33 cellular contexts compared by ENCODE assay signal in genomic region chr17:39192901-39193300, GRCh38. TPM values are rescaled to one million over a fixed set of nuclear protein-coding genes. Genes with fewer than 3 reads are reported as not detected.
DNase-seq lines count a peak whose midpoint lies in the region; ATAC-seq, FAIRE-seq and TF ChIP-seq lines count a peak whose summit lies in the region.
"Had no signal": no experiment of that assay in that cellular context is flagged by ENCODE, and none has a peak within 500 bp of the region (broad histone marks: within the 10 kb centered on the region; RNA-seq: fewer than 3 reads in every experiment).

No MANE protein-coding gene starts in this region.

- H3K4me1 Mint-ChIP-seq in chondrocyte (ENCODE audit: low read depth) (peaks cover 34% of the 10 kb centered on the region), neural crest cell (peaks cover 18% of the 10 kb centered on the region)

- H3K4me3 Mint-ChIP-seq in chondrocyte (ENCODE audit: unreplicated experiment), result no peak overlapping the region
- no peak overlapping the region for H3K4me3 Mint-ChIP-seq in neural crest cell
- H3K4me3 Mint-ChIP-seq: activated CD4-positive, alpha-beta memory T cell treated with anti-CD3 and anti-CD28 coated beads for 36 hours; memory B cell had no signal

- H3K27ac Mint-ChIP-seq in chondrocyte (ENCODE audit: unreplicated experiment) (peak overlapping the region; percentile 73), neural crest cell (ENCODE audit: unreplicated experiment) (peak overlapping the region; percentile 76)
- H3K27ac Mint-ChIP-seq: activated CD4-positive, alpha-beta memory T cell treated with anti-CD3 and anti-CD28 coated beads for 36 hours; memory B cell had no signal

- POLR2A ChIA-PET in HepG2 (lab: Yijun Ruan, JAX), result no interaction called here

- no peaks in the 10 kb centered on the region for H4K20me1 ChIP-seq in HepG2 (ENCODE audit: insufficient read depth, low read length)

- no peaks in the 10 kb centered on the region for H3K27me3 ChIP-seq in HepG2 (ENCODE audit: control insufficient read depth in 1 of 2, insufficient read depth in 2 of 2, low read length in 2 of 2)
- no peaks in the 10 kb centered on the region for H3K27me3 ChIP-seq in right lobe of liver
- H3K27me3 ChIP-seq: body of pancreas, upper lobe of right lung had no signal

- H3K27me3 Mint-ChIP-seq in chondrocyte (ENCODE audit: low read depth) (no peaks in the 10 kb centered on the region), neural crest cell (ENCODE audit: low read depth) (no peaks in the 10 kb centered on the region)
- H3K27me3 Mint-ChIP-seq: activated CD4-positive, alpha-beta memory T cell treated with anti-CD3 and anti-CD28 coated beads for 36 hours; memory B cell had no signal

- intact Hi-C loops in HepG2 (cut with micrococcal nuclease; ENCODE audit: unreplicated experiment), result loop anchor here (5.0 kb wide), 1 partner anchor 49 kb away; no protein-coding TSS in a partner anchor
- intact Hi-C loops in right lobe of liver (cut with DNase I), result no loop called here

- CTCF ChIA-PET in HepG2 (lab: Yijun Ruan, JAX; ENCODE audit: low intra/inter-chr PET ratio, low total read pairs), result no interaction called here

- in situ Hi-C loops in HepG2 (cut with HindIII; ENCODE audit: extremely low pct_ligation_motif_present, low pct_unique_long_range_greater_than_20kb), result no loop called here

- H3K4me2 ChIP-seq in HepG2 (ENCODE audit: low read depth, low read length), result no peak overlapping the region

- H2AFZ ChIP-seq in HepG2 (ENCODE audit: low read length), result no peak overlapping the region

- 93% methylated on average over 16 of the region's 16 CpGs for WGBS in HepG2 (ENCODE audit: low lambda C conversion rate)
- WGBS in right lobe of liver (ENCODE audit: insufficient coverage, low coverage, low lambda C conversion rate, missing lambda C conversion rate), result 91% methylated on average over 12 of the region's 16 CpGs

- no peak overlapping the region for H3K9ac ChIP-seq in HepG2 (ENCODE audit: insufficient read depth, low read depth, low read length)

- H3K4me1 ChIP-seq in HepG2 (ENCODE audit: insufficient read depth, low read length), result peaks cover 26% of the 10 kb centered on the region
- H3K4me1 ChIP-seq in right lobe of liver, result peaks cover 0 to 4% (median 0%) of the 10 kb centered on the region in 4 donors
- H3K4me1 ChIP-seq: prostate gland had no signal

- H3K9me3 ChIP-seq in HepG2 (ENCODE audit: low read length) (no peaks in the 10 kb centered on the region), right lobe of liver (no peaks in the 10 kb centered on the region)
- H3K9me3 ChIP-seq: body of pancreas, prostate gland, upper lobe of right lung had no signal

- H3K4me3 ChIP-seq in HepG2 (replicated peaks in 1 of 3; ENCODE audit: insufficient read depth in 1 of 3, low read depth in 2 of 3, low read length in 3 of 3), result no peak overlapping the region
- no peak overlapping the region for H3K4me3 ChIP-seq in right lobe of liver
- H3K4me3 ChIP-seq: body of pancreas, prostate gland, upper lobe of right lung had no signal

- H3K79me2 ChIP-seq in HepG2 (ENCODE audit: insufficient read depth, low read length), result no peaks in the 10 kb centered on the region

- DNase-seq in HepG2 (ENCODE audit: low spot score) (no peak), right lobe of liver (no peak), chondrocyte (ENCODE audit: low spot score) (no peak), neural crest cell (ENCODE audit: low read depth, low spot score) (no peak), DMS153 treated with DMSO at 0.1 percent for 48 hours (lab: John Stamatoyannopoulos, UW; ENCODE audit: unreplicated experiment) (no peak), NCI-H146 (lab: John Stamatoyannopoulos, UW) (no peak), amygdala (lab: John Stamatoyannopoulos, UW) (no peak), NCI-H446 treated with DMSO at 0.1 percent for 48 hours (lab: John Stamatoyannopoulos, UW) (no peak)
- DNase-seq: activated CD4-positive, alpha-beta memory T cell treated with anti-CD3 and anti-CD28 coated beads for 36 hours; activated CD4-positive, alpha-beta T cell treated with anti-CD3 and anti-CD28 coated beads for 1 hour; activated naive CD4-positive, alpha-beta T cell; body of pancreas; Calu3; DMS79 treated with DMSO at 0.1 percent for 48 hours; effector CD8-positive, alpha-beta T cell; GF-D8; NCI-H1105; NCI-H187 treated with DMSO at 0.1 percent for 48 hours; NCI-H2171 treated with DMSO at 0.1 percent for 48 hours; NCI-H526; PC-3; stimulated activated CD4-positive, alpha-beta T cell treated with anti-CD3 and anti-CD28 coated beads, Interleukin-15, amount 100 ng/mL, for 24 hours; stimulated activated CD4-positive, alpha-beta T cell treated with anti-CD3 and anti-CD28 coated beads, Interleukin-4, amount 100 ng/mL, for 4 hours; substantia nigra; upper lobe of right lung had no signal

- TF ChIP-seq POLR2A in HepG2 (IDR thresholded peaks at IDR 0.05; ENCODE audit: insufficient read depth in 1 of 2, low read depth in 2 of 2, low read length in 2 of 2) (no peak), right lobe of liver (IDR thresholded peaks at IDR 0.05) (no peak)

- H3K9me3 Mint-ChIP-seq in chondrocyte (ENCODE audit: low read depth) (no peaks in the 10 kb centered on the region), neural crest cell (no peaks in the 10 kb centered on the region)
- H3K9me3 Mint-ChIP-seq: activated CD4-positive, alpha-beta memory T cell treated with anti-CD3 and anti-CD28 coated beads for 36 hours; memory B cell had no signal

- no peak overlapping the region for H3K27ac ChIP-seq in HepG2 (ENCODE audit: extremely low read length, insufficient read depth, low read length)
- H3K27ac ChIP-seq in right lobe of liver, result no peak overlapping the region
- H3K27ac ChIP-seq: body of pancreas, prostate gland, upper lobe of right lung had no signal

- peaks cover 15% of the 10 kb centered on the region for H3K36me3 Mint-ChIP-seq in chondrocyte (ENCODE audit: low read depth)
- peaks cover 5% of the 10 kb centered on the region for H3K36me3 Mint-ChIP-seq in neural crest cell (ENCODE audit: low read depth)
- H3K36me3 Mint-ChIP-seq: memory B cell had no signal

- TF ChIP-seq EP300 in HepG2 (IDR thresholded peaks at IDR 0.05; ENCODE audit: low read depth in 2 of 2, low read length in 2 of 2) (no peak), HepG2 (CRISPR knock-in tag; IDR thresholded peaks at IDR 0.05; ENCODE audit: borderline replicate concordance) (no peak)

- no peak for TF ChIP-seq RAD21 in HepG2 (CRISPR knock-in tag; IDR thresholded peaks at IDR 0.05)

- no peak for FAIRE-seq in HepG2 (lab: Jason Lieb, UNC)
- FAIRE-seq: A204.1, islet of Langerhans had no signal

- no peaks in the 10 kb centered on the region for H3K36me3 ChIP-seq in HepG2 (replicated peaks in 1 of 2; ENCODE audit: control insufficient read depth in 1 of 2, insufficient read depth in 2 of 2, low read length in 2 of 2)
- no peaks in the 10 kb centered on the region for H3K36me3 ChIP-seq in right lobe of liver
- H3K36me3 ChIP-seq: prostate gland had no signal

- TF ChIP-seq CTCF in HepG2 (CRISPR knock-in tag; IDR thresholded peaks at IDR 0.05) (no peak), right lobe of liver (IDR thresholded peaks at IDR 0.05) (no peak), chondrocyte (IDR thresholded peaks at IDR 0.05) (no peak), neural crest cell (conservative IDR thresholded peaks at IDR 0.05) (no peak)

- no TSS peak for BruUV-seq in HepG2 (replicated peaks; lab: Mats Ljungman, UMichigan)

- no peak for ATAC-seq in HepG2
- no peak for ATAC-seq in right lobe of liver
- ATAC-seq: body of pancreas, left lobe of liver, PC-3, SK-N-SH treated with all-trans-retinoic acid at 6 μM for 48 hours, upper lobe of right lung had no signal

RNA-seq across cellular contexts. Expression of gene CACNB1, which starts 4.6 kb away (rescaled TPM):
- 0.60 and 0.75 TPM in 2 replicates for total RNA-seq in HepG2 (2016; rRNA removed; fragmentation: Illumina TruSeq; extraction: Trizol)
- 0.26 and 0.71 TPM in 2 replicates for total RNA-seq in HepG2 (2016; cell fraction: cytosol; rRNA removed; fragmentation: Illumina TruSeq; extraction: Trizol; ENCODE audit: low read depth)
- 0.19 and 0.84 TPM in 2 replicates for total RNA-seq in HepG2 (2016; cell fraction: insoluble cytoplasmic fraction; rRNA removed; fragmentation: Illumina TruSeq; extraction: Trizol)
- total RNA-seq in HepG2 (2016; cell fraction: membrane; rRNA removed; fragmentation: Illumina TruSeq; extraction: Trizol), result 0.34 and 0.48 TPM in 2 replicates
- 1.8 TPM in 2 replicates for total RNA-seq in HepG2 (2016; cell fraction: nucleus; rRNA removed; fragmentation: Illumina TruSeq; extraction: Trizol)
- 1.5 and 2.9 TPM in 2 replicates for polyA plus RNA-seq in HepG2 (2011; rRNA removed)
- polyA plus RNA-seq in HepG2 (2011; cell fraction: cytosol; rRNA removed), result 0.50 and 0.51 TPM in 2 replicates
- 8.4 and 12.2 TPM in 2 replicates for polyA plus RNA-seq in HepG2 (2011; cell fraction: nucleus; rRNA removed)
- polyA plus RNA-seq in HepG2 (2012), result 1.3 and 1.5 TPM in 2 replicates
- polyA plus RNA-seq in HepG2 (2016; cell fraction: cytosol; fragmentation: Illumina TruSeq; extraction: Trizol; ENCODE audit: low read depth), result 0.28 and 0.34 TPM in 2 replicates
- 0.47 and 0.96 TPM in 2 replicates for polyA plus RNA-seq in HepG2 (2016; cell fraction: insoluble cytoplasmic fraction; fragmentation: Illumina TruSeq; extraction: Trizol; ENCODE audit: low read depth)
- polyA plus RNA-seq in HepG2 (2016; cell fraction: membrane; fragmentation: Illumina TruSeq; extraction: Trizol; ENCODE audit: low read depth), result 0.38 and 0.40 TPM in 2 replicates
- polyA plus RNA-seq in HepG2 (2016; cell fraction: nucleus; fragmentation: Illumina TruSeq; extraction: Trizol; ENCODE audit: insufficient read depth, low read depth), result 4.7 and 7.2 TPM in 2 replicates
- 4.4 and 8.5 TPM in 2 replicates for polyA minus RNA-seq in HepG2 (2011; rRNA and poly(A)+ RNA removed; ENCODE audit: low replicate concordance)
- polyA minus RNA-seq in HepG2 (2011; cell fraction: cytosol; rRNA and poly(A)+ RNA removed), result 0.40 and 1.3 TPM in 2 replicates
- 3.0 and 5.8 TPM in 2 replicates for polyA minus RNA-seq in HepG2 (2011; cell fraction: nucleus; rRNA and poly(A)+ RNA removed)
- 1 to 10 TPM in 1 of 6 experiments, under 1 TPM in 4, not detected in 1; 0.18 to 1.3 (median 0.27) TPM for total RNA-seq in right lobe of liver
- total RNA-seq in chondrocyte, result 22.6 to 25.5 TPM (median 24.1 TPM) in 3 replicates
- 15.3 and 16.2 TPM in 2 replicates for total RNA-seq in neural crest cell

RNA-seq across cellular contexts. Expression of gene RPL19, which starts 7.2 kb away (rescaled TPM):
- total RNA-seq in HepG2 (2016; rRNA removed; fragmentation: Illumina TruSeq; extraction: Trizol) (2,768 and 3,257 TPM in 2 replicates), right lobe of liver (1,000 to 10,000 TPM in 2 of 6 experiments, 100 to 1,000 TPM in 4; 537 to 1,327 (median 627) TPM), chondrocyte (1,031 to 1,318 TPM (median 1,035 TPM) in 3 replicates), neural crest cell (1,874 and 1,957 TPM in 2 replicates)
- 3,353 and 3,708 TPM in 2 replicates for total RNA-seq in HepG2 (2016; cell fraction: cytosol; rRNA removed; fragmentation: Illumina TruSeq; extraction: Trizol; ENCODE audit: low read depth)
- total RNA-seq in HepG2 (2016; cell fraction: insoluble cytoplasmic fraction; rRNA removed; fragmentation: Illumina TruSeq; extraction: Trizol), result 2,694 and 3,334 TPM in 2 replicates
- total RNA-seq in HepG2 (2016; cell fraction: membrane; rRNA removed; fragmentation: Illumina TruSeq; extraction: Trizol), result 5,175 and 5,294 TPM in 2 replicates
- 990 and 1,076 TPM in 2 replicates for total RNA-seq in HepG2 (2016; cell fraction: nucleus; rRNA removed; fragmentation: Illumina TruSeq; extraction: Trizol)
- polyA plus RNA-seq in HepG2 (2011; rRNA removed), result 2,522 and 2,554 TPM in 2 replicates
- polyA plus RNA-seq in HepG2 (2011; cell fraction: cytosol; rRNA removed), result 3,383 and 3,728 TPM in 2 replicates
- polyA plus RNA-seq in HepG2 (2011; cell fraction: nucleus; rRNA removed), result 768 and 1,029 TPM in 2 replicates
- polyA plus RNA-seq in HepG2 (2012), result 2,340 and 2,506 TPM in 2 replicates
- 5,160 and 5,701 TPM in 2 replicates for polyA plus RNA-seq in HepG2 (2016; cell fraction: cytosol; fragmentation: Illumina TruSeq; extraction: Trizol; ENCODE audit: low read depth)
- polyA plus RNA-seq in HepG2 (2016; cell fraction: insoluble cytoplasmic fraction; fragmentation: Illumina TruSeq; extraction: Trizol; ENCODE audit: low read depth), result 4,287 and 4,430 TPM in 2 replicates
- polyA plus RNA-seq in HepG2 (2016; cell fraction: membrane; fragmentation: Illumina TruSeq; extraction: Trizol; ENCODE audit: low read depth), result 6,675 and 6,831 TPM in 2 replicates
- 2,116 and 2,174 TPM in 2 replicates for polyA plus RNA-seq in HepG2 (2016; cell fraction: nucleus; fragmentation: Illumina TruSeq; extraction: Trizol; ENCODE audit: insufficient read depth, low read depth)
- 413 and 602 TPM in 2 replicates for polyA minus RNA-seq in HepG2 (2011; rRNA and poly(A)+ RNA removed; ENCODE audit: low replicate concordance)
- 764 and 846 TPM in 2 replicates for polyA minus RNA-seq in HepG2 (2011; cell fraction: cytosol; rRNA and poly(A)+ RNA removed)
- 184 and 212 TPM in 2 replicates for polyA minus RNA-seq in HepG2 (2011; cell fraction: nucleus; rRNA and poly(A)+ RNA removed)

RNA-seq across cellular contexts. Expression of gene ARL5C, which starts 26.9 kb away (rescaled TPM):
- not detected in 2 replicates for total RNA-seq in HepG2 (2016; rRNA removed; fragmentation: Illumina TruSeq; extraction: Trizol)
- not detected in 2 replicates for total RNA-seq in HepG2 (2016; cell fraction: cytosol; rRNA removed; fragmentation: Illumina TruSeq; extraction: Trizol; ENCODE audit: low read depth)
- total RNA-seq in HepG2 (2016; cell fraction: insoluble cytoplasmic fraction; rRNA removed; fragmentation: Illumina TruSeq; extraction: Trizol), result not detected in 2 replicates
- total RNA-seq in HepG2 (2016; cell fraction: membrane; rRNA removed; fragmentation: Illumina TruSeq; extraction: Trizol), result not detected in 2 replicates
- total RNA-seq in HepG2 (2016; cell fraction: nucleus; rRNA removed; fragmentation: Illumina TruSeq; extraction: Trizol), result not detected in 2 replicates
- not detected in 2 replicates for polyA plus RNA-seq in HepG2 (2011; rRNA removed)
- polyA plus RNA-seq in HepG2 (2011; cell fraction: cytosol; rRNA removed), result not detected in 2 replicates
- not detected in 2 replicates for polyA plus RNA-seq in HepG2 (2011; cell fraction: nucleus; rRNA removed)
- polyA plus RNA-seq in HepG2 (2012), result not detected in 2 replicates
- polyA plus RNA-seq in HepG2 (2016; cell fraction: cytosol; fragmentation: Illumina TruSeq; extraction: Trizol; ENCODE audit: low read depth), result not detected in 2 replicates
- polyA plus RNA-seq in HepG2 (2016; cell fraction: insoluble cytoplasmic fraction; fragmentation: Illumina TruSeq; extraction: Trizol; ENCODE audit: low read depth), result not detected in 2 replicates
- polyA plus RNA-seq in HepG2 (2016; cell fraction: membrane; fragmentation: Illumina TruSeq; extraction: Trizol; ENCODE audit: low read depth), result not detected in 2 replicates
- not detected in 2 replicates for polyA plus RNA-seq in HepG2 (2016; cell fraction: nucleus; fragmentation: Illumina TruSeq; extraction: Trizol; ENCODE audit: insufficient read depth, low read depth)
- 0.09 TPM in 1 of 2 replicates, not detected in the other for polyA minus RNA-seq in HepG2 (2011; rRNA and poly(A)+ RNA removed; ENCODE audit: low replicate concordance)
- not detected in 2 replicates for polyA minus RNA-seq in HepG2 (2011; cell fraction: cytosol; rRNA and poly(A)+ RNA removed)
- polyA minus RNA-seq in HepG2 (2011; cell fraction: nucleus; rRNA and poly(A)+ RNA removed), result not detected in 2 replicates
- total RNA-seq in right lobe of liver, result not detected
- 0.25 TPM in 1 of 3 replicates, not detected in the others for total RNA-seq in chondrocyte
- not detected in 2 replicates for total RNA-seq in neural crest cell
- total RNA-seq: activated CD4-positive, alpha-beta memory T cell treated with anti-CD3 and anti-CD28 coated beads for 36 hours; Calu3; epithelial cell of proximal tubule; left lobe of liver; PC-3; prostate gland; T-helper 2 cell treated with Interferon-gamma antibody and Interleukin-4, amounts not matched to agents 100 ng/mL and 5 ng/mL, for 36 hours; upper lobe of right lung had no signal

RNA-seq across cellular contexts. Expression of gene STAC2, which starts 32.8 kb away (rescaled TPM):
- total RNA-seq in HepG2 (2016; rRNA removed; fragmentation: Illumina TruSeq; extraction: Trizol), result not detected in 2 replicates
- total RNA-seq in HepG2 (2016; cell fraction: cytosol; rRNA removed; fragmentation: Illumina TruSeq; extraction: Trizol; ENCODE audit: low read depth), result not detected in 2 replicates
- total RNA-seq in HepG2 (2016; cell fraction: insoluble cytoplasmic fraction; rRNA removed; fragmentation: Illumina TruSeq; extraction: Trizol), result not detected in 2 replicates
- not detected in 2 replicates for total RNA-seq in HepG2 (2016; cell fraction: membrane; rRNA removed; fragmentation: Illumina TruSeq; extraction: Trizol)
- not detected in 2 replicates for total RNA-seq in HepG2 (2016; cell fraction: nucleus; rRNA removed; fragmentation: Illumina TruSeq; extraction: Trizol)
- not detected in 2 replicates for polyA plus RNA-seq in HepG2 (2011; rRNA removed)
- polyA plus RNA-seq in HepG2 (2011; cell fraction: cytosol; rRNA removed), result not detected in 2 replicates
- polyA plus RNA-seq in HepG2 (2011; cell fraction: nucleus; rRNA removed), result not detected in 2 replicates
- polyA plus RNA-seq in HepG2 (2012), result not detected in 2 replicates
- polyA plus RNA-seq in HepG2 (2016; cell fraction: cytosol; fragmentation: Illumina TruSeq; extraction: Trizol; ENCODE audit: low read depth), result 0.02 TPM in 1 of 2 replicates, not detected in the other
- not detected in 2 replicates for polyA plus RNA-seq in HepG2 (2016; cell fraction: insoluble cytoplasmic fraction; fragmentation: Illumina TruSeq; extraction: Trizol; ENCODE audit: low read depth)
- polyA plus RNA-seq in HepG2 (2016; cell fraction: membrane; fragmentation: Illumina TruSeq; extraction: Trizol; ENCODE audit: low read depth), result not detected in 2 replicates
- polyA plus RNA-seq in HepG2 (2016; cell fraction: nucleus; fragmentation: Illumina TruSeq; extraction: Trizol; ENCODE audit: insufficient read depth, low read depth), result not detected in 2 replicates
- polyA minus RNA-seq in HepG2 (2011; rRNA and poly(A)+ RNA removed; ENCODE audit: low replicate concordance), result 0.37 TPM in 1 of 2 replicates, not detected in the other
- polyA minus RNA-seq in HepG2 (2011; cell fraction: cytosol; rRNA and poly(A)+ RNA removed), result not detected in 2 replicates
- polyA minus RNA-seq in HepG2 (2011; cell fraction: nucleus; rRNA and poly(A)+ RNA removed), result not detected in 2 replicates
- not detected for total RNA-seq in right lobe of liver
- total RNA-seq in chondrocyte, result 0.35 to 1.1 TPM (median 0.44 TPM) in 3 replicates
- total RNA-seq in neural crest cell, result 1.0 and 1.2 TPM in 2 replicates
- total RNA-seq: activated CD4-positive, alpha-beta memory T cell treated with anti-CD3 and anti-CD28 coated beads for 36 hours; body of pancreas; Calu3; epithelial cell of proximal tubule; left lobe of liver; PC-3; T-helper 2 cell treated with Interferon-gamma antibody and Interleukin-4, amounts not matched to agents 100 ng/mL and 5 ng/mL, for 36 hours had no signal

RNA-seq across cellular contexts. Expression of gene PLXDC1, which starts 41.5 kb away (rescaled TPM):
- not detected in 2 replicates for total RNA-seq in HepG2 (2016; rRNA removed; fragmentation: Illumina TruSeq; extraction: Trizol)
- total RNA-seq in HepG2 (2016; cell fraction: cytosol; rRNA removed; fragmentation: Illumina TruSeq; extraction: Trizol; ENCODE audit: low read depth), result not detected in 2 replicates
- not detected in 2 replicates for total RNA-seq in HepG2 (2016; cell fraction: insoluble cytoplasmic fraction; rRNA removed; fragmentation: Illumina TruSeq; extraction: Trizol)
- not detected in 2 replicates for total RNA-seq in HepG2 (2016; cell fraction: membrane; rRNA removed; fragmentation: Illumina TruSeq; extraction: Trizol)
- total RNA-seq in HepG2 (2016; cell fraction: nucleus; rRNA removed; fragmentation: Illumina TruSeq; extraction: Trizol), result not detected in 2 replicates
- polyA plus RNA-seq in HepG2 (2011; rRNA removed), result not detected in 2 replicates
- polyA plus RNA-seq in HepG2 (2011; cell fraction: cytosol; rRNA removed), result not detected in 2 replicates
- polyA plus RNA-seq in HepG2 (2011; cell fraction: nucleus; rRNA removed), result not detected in 2 replicates
- polyA plus RNA-seq in HepG2 (2012), result not detected in 2 replicates
- not detected in 2 replicates for polyA plus RNA-seq in HepG2 (2016; cell fraction: cytosol; fragmentation: Illumina TruSeq; extraction: Trizol; ENCODE audit: low read depth)
- polyA plus RNA-seq in HepG2 (2016; cell fraction: insoluble cytoplasmic fraction; fragmentation: Illumina TruSeq; extraction: Trizol; ENCODE audit: low read depth), result not detected in 2 replicates
- not detected in 2 replicates for polyA plus RNA-seq in HepG2 (2016; cell fraction: membrane; fragmentation: Illumina TruSeq; extraction: Trizol; ENCODE audit: low read depth)
- polyA plus RNA-seq in HepG2 (2016; cell fraction: nucleus; fragmentation: Illumina TruSeq; extraction: Trizol; ENCODE audit: insufficient read depth, low read depth), result not detected in 2 replicates
- polyA minus RNA-seq in HepG2 (2011; rRNA and poly(A)+ RNA removed; ENCODE audit: low replicate concordance), result 0.44 TPM in 1 of 2 replicates, not detected in the other
- polyA minus RNA-seq in HepG2 (2011; cell fraction: cytosol; rRNA and poly(A)+ RNA removed), result not detected in 2 replicates
- not detected in 2 replicates for polyA minus RNA-seq in HepG2 (2011; cell fraction: nucleus; rRNA and poly(A)+ RNA removed)
- total RNA-seq in right lobe of liver, result 1 to 10 TPM in 1 of 6 experiments, under 1 TPM in 5; 0.11 to 1.6 (median 0.54) TPM
- total RNA-seq in chondrocyte, result 11.1 to 40.5 TPM (median 37.4 TPM) in 3 replicates
- 0.28 and 0.84 TPM in 2 replicates for total RNA-seq in neural crest cell
- total RNA-seq: epithelial cell of proximal tubule, PC-3 had no signal
